In genomic region chr16:57275992-57276391, GRCh38 we compare ENCODE assay signal across 1 cellular context. TPM values are rescaled to one million over a fixed set of nuclear protein-coding genes. Genes with fewer than 3 reads are reported as not detected.
"Had no signal": no experiment of that assay in that cellular context is flagged by ENCODE, and none has a peak within 500 bp of the region (broad histone marks: within the 10 kb centered on the region; RNA-seq: fewer than 3 reads in every experiment).

No MANE protein-coding gene starts in this region.

RNA-seq across cellular contexts. Expression of gene PLLP, which starts 8.5 kb away (rescaled TPM):
- total RNA-seq: smooth muscle cell had no signal
